1 cellular context compared by ENCODE assay signal in genomic region chr3:12994607-12995388, GRCh38.
TF ChIP-seq lines count a peak whose summit lies in the region.

No MANE protein-coding gene starts in this region.

TF ChIP-seq in HepG2, 621 proteins besides CTCF, POLR2A, EP300 and RAD21 (continued from another document and continues in another):
- TF ChIP-seq ZBTB40 (IDR thresholded peaks at IDR 0.05) (no peak), ZBTB40 (CRISPR knock-in tag; IDR thresholded peaks at IDR 0.05) (no peak), TP53 (CRISPR knock-in tag; conservative IDR thresholded peaks at IDR 0.05) (no peak), RXRB (CRISPR knock-in tag; IDR thresholded peaks at IDR 0.05; ENCODE audit: borderline replicate concordance) (peak; percentile 77; the same call in 1 of the 2 replicates), ZNF83 (CRISPR knock-in tag; IDR thresholded peaks at IDR 0.05; ENCODE audit: borderline replicate concordance) (no peak), PCBP1 (IDR thresholded peaks at IDR 0.05; ENCODE audit: borderline replicate concordance, low read depth, low read length) (0 out of 2 replicates have a peak, but pooled peaks have one; percentile 60), CHCHD3 (CRISPR knock-in tag; IDR thresholded peaks at IDR 0.05) (no peak), ZNF550 (CRISPR knock-in tag; IDR thresholded peaks at IDR 0.05; ENCODE audit: borderline replicate concordance) (peak; percentile 34; the same call in 1 of the 2 replicates), SRSF1 (optimal IDR thresholded peaks at IDR 0.05; ENCODE audit: low read depth, low read length) (peak; percentile 51), JDP2 (CRISPR knock-in tag; IDR thresholded peaks at IDR 0.05; ENCODE audit: borderline replicate concordance) (no peak; the same call in 1 of the 2 replicates), TCF7 (IDR thresholded peaks at IDR 0.05; ENCODE audit: low read depth) (no peak), HNF4G (IDR thresholded peaks at IDR 0.05; ENCODE audit: borderline replicate concordance, low read depth, low read length) (no peak), HNF4G (CRISPR knock-in tag; IDR thresholded peaks at IDR 0.05; ENCODE audit: borderline replicate concordance, low read depth) (peak; percentile 35; the same call in 1 of the 2 replicates), MIER3 (CRISPR knock-in tag; IDR thresholded peaks at IDR 0.05; ENCODE audit: borderline replicate concordance) (peak; percentile 77; the same call in 1 of the 2 replicates), ZFP36L2 (CRISPR knock-in tag; IDR thresholded peaks at IDR 0.05) (peak; percentile 38; the same call in 1 of the 2 replicates)
- TF ChIP-seq, protein P1, sequence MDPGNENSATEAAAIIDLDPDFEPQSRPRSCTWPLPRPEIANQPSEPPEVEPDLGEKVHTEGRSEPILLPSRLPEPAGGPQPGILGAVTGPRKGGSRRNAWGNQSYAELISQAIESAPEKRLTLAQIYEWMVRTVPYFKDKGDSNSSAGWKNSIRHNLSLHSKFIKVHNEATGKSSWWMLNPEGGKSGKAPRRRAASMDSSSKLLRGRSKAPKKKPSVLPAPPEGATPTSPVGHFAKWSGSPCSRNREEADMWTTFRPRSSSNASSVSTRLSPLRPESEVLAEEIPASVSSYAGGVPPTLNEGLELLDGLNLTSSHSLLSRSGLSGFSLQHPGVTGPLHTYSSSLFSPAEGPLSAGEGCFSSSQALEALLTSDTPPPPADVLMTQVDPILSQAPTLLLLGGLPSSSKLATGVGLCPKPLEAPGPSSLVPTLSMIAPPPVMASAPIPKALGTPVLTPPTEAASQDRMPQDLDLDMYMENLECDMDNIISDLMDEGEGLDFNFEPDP (CRISPR knock-in tag; conservative IDR thresholded peaks at IDR 0.05), result no peak
- TF ChIP-seq, protein P2, sequence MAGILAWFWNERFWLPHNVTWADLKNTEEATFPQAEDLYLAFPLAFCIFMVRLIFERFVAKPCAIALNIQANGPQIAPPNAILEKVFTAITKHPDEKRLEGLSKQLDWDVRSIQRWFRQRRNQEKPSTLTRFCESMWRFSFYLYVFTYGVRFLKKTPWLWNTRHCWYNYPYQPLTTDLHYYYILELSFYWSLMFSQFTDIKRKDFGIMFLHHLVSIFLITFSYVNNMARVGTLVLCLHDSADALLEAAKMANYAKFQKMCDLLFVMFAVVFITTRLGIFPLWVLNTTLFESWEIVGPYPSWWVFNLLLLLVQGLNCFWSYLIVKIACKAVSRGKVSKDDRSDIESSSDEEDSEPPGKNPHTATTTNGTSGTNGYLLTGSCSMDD (CRISPR knock-in tag; IDR thresholded peaks at IDR 0.05), result no peak
- TF ChIP-seq, protein P3, sequence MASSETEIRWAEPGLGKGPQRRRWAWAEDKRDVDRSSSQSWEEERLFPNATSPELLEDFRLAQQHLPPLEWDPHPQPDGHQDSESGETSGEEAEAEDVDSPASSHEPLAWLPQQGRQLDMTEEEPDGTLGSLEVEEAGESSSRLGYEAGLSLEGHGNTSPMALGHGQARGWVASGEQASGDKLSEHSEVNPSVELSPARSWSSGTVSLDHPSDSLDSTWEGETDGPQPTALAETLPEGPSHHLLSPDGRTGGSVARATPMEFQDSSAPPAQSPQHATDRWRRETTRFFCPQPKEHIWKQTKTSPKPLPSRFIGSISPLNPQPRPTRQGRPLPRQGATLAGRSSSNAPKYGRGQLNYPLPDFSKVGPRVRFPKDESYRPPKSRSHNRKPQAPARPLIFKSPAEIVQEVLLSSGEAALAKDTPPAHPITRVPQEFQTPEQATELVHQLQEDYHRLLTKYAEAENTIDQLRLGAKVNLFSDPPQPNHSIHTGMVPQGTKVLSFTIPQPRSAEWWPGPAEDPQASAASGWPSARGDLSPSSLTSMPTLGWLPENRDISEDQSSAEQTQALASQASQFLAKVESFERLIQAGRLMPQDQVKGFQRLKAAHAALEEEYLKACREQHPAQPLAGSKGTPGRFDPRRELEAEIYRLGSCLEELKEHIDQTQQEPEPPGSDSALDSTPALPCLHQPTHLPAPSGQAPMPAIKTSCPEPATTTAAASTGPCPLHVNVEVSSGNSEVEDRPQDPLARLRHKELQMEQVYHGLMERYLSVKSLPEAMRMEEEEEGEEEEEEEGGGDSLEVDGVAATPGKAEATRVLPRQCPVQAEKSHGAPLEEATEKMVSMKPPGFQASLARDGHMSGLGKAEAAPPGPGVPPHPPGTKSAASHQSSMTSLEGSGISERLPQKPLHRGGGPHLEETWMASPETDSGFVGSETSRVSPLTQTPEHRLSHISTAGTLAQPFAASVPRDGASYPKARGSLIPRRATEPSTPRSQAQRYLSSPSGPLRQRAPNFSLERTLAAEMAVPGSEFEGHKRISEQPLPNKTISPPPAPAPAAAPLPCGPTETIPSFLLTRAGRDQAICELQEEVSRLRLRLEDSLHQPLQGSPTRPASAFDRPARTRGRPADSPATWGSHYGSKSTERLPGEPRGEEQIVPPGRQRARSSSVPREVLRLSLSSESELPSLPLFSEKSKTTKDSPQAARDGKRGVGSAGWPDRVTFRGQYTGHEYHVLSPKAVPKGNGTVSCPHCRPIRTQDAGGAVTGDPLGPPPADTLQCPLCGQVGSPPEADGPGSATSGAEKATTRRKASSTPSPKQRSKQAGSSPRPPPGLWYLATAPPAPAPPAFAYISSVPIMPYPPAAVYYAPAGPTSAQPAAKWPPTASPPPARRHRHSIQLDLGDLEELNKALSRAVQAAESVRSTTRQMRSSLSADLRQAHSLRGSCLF (CRISPR knock-in tag; IDR thresholded peaks at IDR 0.05; ENCODE audit: borderline replicate concordance), result no peak
- TF ChIP-seq, protein P4, sequence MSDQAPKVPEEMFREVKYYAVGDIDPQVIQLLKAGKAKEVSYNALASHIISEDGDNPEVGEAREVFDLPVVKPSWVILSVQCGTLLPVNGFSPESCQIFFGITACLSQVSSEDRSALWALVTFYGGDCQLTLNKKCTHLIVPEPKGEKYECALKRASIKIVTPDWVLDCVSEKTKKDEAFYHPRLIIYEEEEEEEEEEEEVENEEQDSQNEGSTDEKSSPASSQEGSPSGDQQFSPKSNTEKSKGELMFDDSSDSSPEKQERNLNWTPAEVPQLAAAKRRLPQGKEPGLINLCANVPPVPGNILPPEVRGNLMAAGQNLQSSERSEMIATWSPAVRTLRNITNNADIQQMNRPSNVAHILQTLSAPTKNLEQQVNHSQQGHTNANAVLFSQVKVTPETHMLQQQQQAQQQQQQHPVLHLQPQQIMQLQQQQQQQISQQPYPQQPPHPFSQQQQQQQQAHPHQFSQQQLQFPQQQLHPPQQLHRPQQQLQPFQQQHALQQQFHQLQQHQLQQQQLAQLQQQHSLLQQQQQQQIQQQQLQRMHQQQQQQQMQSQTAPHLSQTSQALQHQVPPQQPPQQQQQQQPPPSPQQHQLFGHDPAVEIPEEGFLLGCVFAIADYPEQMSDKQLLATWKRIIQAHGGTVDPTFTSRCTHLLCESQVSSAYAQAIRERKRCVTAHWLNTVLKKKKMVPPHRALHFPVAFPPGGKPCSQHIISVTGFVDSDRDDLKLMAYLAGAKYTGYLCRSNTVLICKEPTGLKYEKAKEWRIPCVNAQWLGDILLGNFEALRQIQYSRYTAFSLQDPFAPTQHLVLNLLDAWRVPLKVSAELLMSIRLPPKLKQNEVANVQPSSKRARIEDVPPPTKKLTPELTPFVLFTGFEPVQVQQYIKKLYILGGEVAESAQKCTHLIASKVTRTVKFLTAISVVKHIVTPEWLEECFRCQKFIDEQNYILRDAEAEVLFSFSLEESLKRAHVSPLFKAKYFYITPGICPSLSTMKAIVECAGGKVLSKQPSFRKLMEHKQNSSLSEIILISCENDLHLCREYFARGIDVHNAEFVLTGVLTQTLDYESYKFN (CRISPR knock-in tag; conservative IDR thresholded peaks at IDR 0.05), result peak; percentile 56; the same call in 1 of the 2 replicates
- TF ChIP-seq, protein P5, sequence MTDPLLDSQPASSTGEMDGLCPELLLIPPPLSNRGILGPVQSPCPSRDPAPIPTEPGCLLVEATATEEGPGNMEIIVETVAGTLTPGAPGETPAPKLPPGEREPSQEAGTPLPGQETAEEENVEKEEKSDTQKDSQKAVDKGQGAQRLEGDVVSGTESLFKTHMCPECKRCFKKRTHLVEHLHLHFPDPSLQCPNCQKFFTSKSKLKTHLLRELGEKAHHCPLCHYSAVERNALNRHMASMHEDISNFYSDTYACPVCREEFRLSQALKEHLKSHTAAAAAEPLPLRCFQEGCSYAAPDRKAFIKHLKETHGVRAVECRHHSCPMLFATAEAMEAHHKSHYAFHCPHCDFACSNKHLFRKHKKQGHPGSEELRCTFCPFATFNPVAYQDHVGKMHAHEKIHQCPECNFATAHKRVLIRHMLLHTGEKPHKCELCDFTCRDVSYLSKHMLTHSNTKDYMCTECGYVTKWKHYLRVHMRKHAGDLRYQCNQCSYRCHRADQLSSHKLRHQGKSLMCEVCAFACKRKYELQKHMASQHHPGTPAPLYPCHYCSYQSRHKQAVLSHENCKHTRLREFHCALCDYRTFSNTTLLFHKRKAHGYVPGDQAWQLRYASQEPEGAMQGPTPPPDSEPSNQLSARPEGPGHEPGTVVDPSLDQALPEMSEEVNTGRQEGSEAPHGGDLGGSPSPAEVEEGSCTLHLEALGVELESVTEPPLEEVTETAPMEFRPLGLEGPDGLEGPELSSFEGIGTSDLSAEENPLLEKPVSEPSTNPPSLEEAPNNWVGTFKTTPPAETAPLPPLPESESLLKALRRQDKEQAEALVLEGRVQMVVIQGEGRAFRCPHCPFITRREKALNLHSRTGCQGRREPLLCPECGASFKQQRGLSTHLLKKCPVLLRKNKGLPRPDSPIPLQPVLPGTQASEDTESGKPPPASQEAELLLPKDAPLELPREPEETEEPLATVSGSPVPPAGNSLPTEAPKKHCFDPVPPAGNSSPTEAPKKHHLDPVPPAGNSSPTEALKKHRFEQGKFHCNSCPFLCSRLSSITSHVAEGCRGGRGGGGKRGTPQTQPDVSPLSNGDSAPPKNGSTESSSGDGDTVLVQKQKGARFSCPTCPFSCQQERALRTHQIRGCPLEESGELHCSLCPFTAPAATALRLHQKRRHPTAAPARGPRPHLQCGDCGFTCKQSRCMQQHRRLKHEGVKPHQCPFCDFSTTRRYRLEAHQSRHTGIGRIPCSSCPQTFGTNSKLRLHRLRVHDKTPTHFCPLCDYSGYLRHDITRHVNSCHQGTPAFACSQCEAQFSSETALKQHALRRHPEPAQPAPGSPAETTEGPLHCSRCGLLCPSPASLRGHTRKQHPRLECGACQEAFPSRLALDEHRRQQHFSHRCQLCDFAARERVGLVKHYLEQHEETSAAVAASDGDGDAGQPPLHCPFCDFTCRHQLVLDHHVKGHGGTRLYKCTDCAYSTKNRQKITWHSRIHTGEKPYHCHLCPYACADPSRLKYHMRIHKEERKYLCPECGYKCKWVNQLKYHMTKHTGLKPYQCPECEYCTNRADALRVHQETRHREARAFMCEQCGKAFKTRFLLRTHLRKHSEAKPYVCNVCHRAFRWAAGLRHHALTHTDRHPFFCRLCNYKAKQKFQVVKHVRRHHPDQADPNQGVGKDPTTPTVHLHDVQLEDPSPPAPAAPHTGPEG (CRISPR knock-in tag; IDR thresholded peaks at IDR 0.05), result no peak
